ENCODE assay signal across 8 cellular contexts in genomic region chr16:88706965-88707871, GRCh38. TPM values are rescaled to one million over a fixed set of nuclear protein-coding genes. Genes with fewer than 3 reads are reported as not detected.
DNase-seq lines count a peak whose midpoint lies in the region; ATAC-seq and TF ChIP-seq lines count a peak whose summit lies in the region.

No MANE protein-coding gene starts in this region.

- no peaks in the 10 kb centered on the region for H3K27me3 ChIP-seq in GM23338 (ENCODE audit: insufficient read depth)
- no peaks in the 10 kb centered on the region for H3K27me3 ChIP-seq in sigmoid colon

- peak overlapping the region; percentile 96 for H3K4me2 ChIP-seq in GM23338

- H3K27me3 Mint-ChIP-seq in GM23338 (ENCODE audit: insufficient read depth, low read depth, poor library complexity), result peaks cover 22% of the 10 kb centered on the region

- no peaks in the 10 kb centered on the region for H3K9me3 Mint-ChIP-seq in GM23338

- H4K20me1 ChIP-seq in GM23338 (replicated peaks; ENCODE audit: insufficient read depth), result peaks cover 5% of the 10 kb centered on the region

- WGBS in sigmoid colon, 2 donors, result 30 to 37% methylated on average over 17 of the region's 17 CpGs

- no peak for TF ChIP-seq POLR2A in sigmoid colon (IDR thresholded peaks at IDR 0.05)

- TF ChIP-seq CTCF in GM23338 (conservative IDR thresholded peaks at IDR 0.05; ENCODE audit: low read depth in 2 of 2) (no peak), fibroblast of mammary gland (conservative IDR thresholded peaks at IDR 0.05; ENCODE audit: control insufficient read depth, insufficient read depth, low read depth, low read length) (no peak), sigmoid colon (IDR thresholded peaks at IDR 0.05) (no peak)

- ATAC-seq in GM23338 (no peak), GM21515 (IDR thresholded peaks at IDR 0.05; ENCODE audit: unreplicated experiment) (no peak), GM21447 (IDR thresholded peaks at IDR 0.05; ENCODE audit: unreplicated experiment) (no peak)

- H3K27ac ChIP-seq in GM23338 (ENCODE audit: low read depth) (no peak overlapping the region), sigmoid colon (peak overlapping the region; percentile 78 to 95 (median 86))

- H3K36me3 ChIP-seq in GM23338 (ENCODE audit: insufficient read depth), result no peaks in the 10 kb centered on the region
- peaks cover 0 to 5% (median 0%) of the 10 kb centered on the region in 4 donors for H3K36me3 ChIP-seq in sigmoid colon

- 0 out of 2 replicates have a peak overlapping the region, but pooled peaks have one; percentile 3 for H3K27ac Mint-ChIP-seq in GM23338

- H3K4me1 Mint-ChIP-seq in GM23338, result peaks cover 27% of the 10 kb centered on the region

- H3K36me3 Mint-ChIP-seq in GM23338 (ENCODE audit: low read depth), result no peaks in the 10 kb centered on the region; the same call in 2 of the 3 replicates

- intact Hi-C loops in sigmoid colon (cut with DNase I), result no loop called here

- H3K4me1 ChIP-seq in GM23338 (ENCODE audit: insufficient read depth) (peaks cover 5% of the 10 kb centered on the region; the same call in 1 of the 2 replicates), sigmoid colon (peaks cover 0 to 42% (median 32%) of the 10 kb centered on the region in 4 donors)

- 0 out of 2 replicates have a peak overlapping the region, but pooled peaks have one; percentile 80 for H2AFZ ChIP-seq in GM23338

- no peaks in the 10 kb centered on the region for H3K9me2 ChIP-seq in GM23338 (ENCODE audit: insufficient read depth)

- H3K4me3 Mint-ChIP-seq in GM23338, result peak overlapping the region; percentile 87

- DNase-seq in GM23338 (ENCODE audit: low spot score) (no peak), RPMI7951 (ENCODE audit: low read depth) (peak; percentile 28), fibroblast of mammary gland (ENCODE audit: low read depth) (no peak), sigmoid colon (no peak), DMS79 (lab: John Stamatoyannopoulos, UW) (no peak), 8988T (no peak)

- 0 out of 2 replicates have a peak, but pooled peaks cover 2% of the 10 kb centered on the region for H3F3A ChIP-seq in GM23338 (replicated peaks; ENCODE audit: low read depth)

- peak overlapping the region; percentile 92 for H3K4me3 ChIP-seq in GM23338
- peak overlapping the region; percentile 91 for H3K4me3 ChIP-seq in fibroblast of mammary gland (ENCODE audit: control insufficient read depth, low read depth, low read length)
- peak overlapping the region; percentile 63 to 99 (median 78) for H3K4me3 ChIP-seq in sigmoid colon

- peaks cover 44% of the 10 kb centered on the region for H3K79me2 ChIP-seq in GM23338 (replicated peaks; ENCODE audit: insufficient read depth)

- no peaks in the 10 kb centered on the region for H3K9me3 ChIP-seq in sigmoid colon

- no peak for TF ChIP-seq EP300 in sigmoid colon (IDR thresholded peaks at IDR 0.05)

TF ChIP-seq in GM23338, 12 proteins besides CTCF, POLR2A, EP300 and RAD21:
- TF ChIP-seq POLR2AphosphoS5 (IDR thresholded peaks at IDR 0.05; ENCODE audit: low read depth), result no peak
- TF ChIP-seq EZH2phosphoT487 (IDR thresholded peaks at IDR 0.05; ENCODE audit: unreplicated experiment), result no peak
- TF ChIP-seq ZNF114 (CRISPR knock-in tag; IDR thresholded peaks at IDR 0.05), result no peak
- no peak for TF ChIP-seq ETS1 (IDR thresholded peaks at IDR 0.05)
- TF ChIP-seq STAT1 (IDR thresholded peaks at IDR 0.05; ENCODE audit: unreplicated experiment), result no peak
- TF ChIP-seq ZNF331 (CRISPR knock-in tag; IDR thresholded peaks at IDR 0.05; ENCODE audit: low read depth), result no peak
- no peak for TF ChIP-seq CREB1 (CRISPR knock-in tag; IDR thresholded peaks at IDR 0.05; ENCODE audit: low read depth)

RNA-seq across cellular contexts. Expression of gene CTU2, which starts 0.9 kb away (rescaled TPM):
- total RNA-seq in GM23338 (2014; rRNA removed; shearing (Covaris generic)), result 15.4 and 22.3 TPM in 2 replicates
- 25.7 and 33.6 TPM in 2 replicates for polyA plus RNA-seq in GM23338 (2016; fragmentation: Nextera tagmentation; extraction: Ambion mirVana)
- total RNA-seq in RPMI7951 (2014; rRNA removed; shearing (Covaris generic)), result 13.2 and 13.4 TPM in 2 replicates
- total RNA-seq in sigmoid colon, result 10 to 100 TPM in 3 of 4 donors, 1 to 10 TPM in 1; 6.1 to 11.7 (median 10.7) TPM
- polyA plus RNA-seq in sigmoid colon, result 10 to 100 TPM in 1 of 3 donors, 1 to 10 TPM in 2; 8.4 to 16.3 (median 9.2) TPM

RNA-seq across cellular contexts. Expression of gene RNF166, which starts 1.0 kb away (rescaled TPM):
- total RNA-seq in GM23338 (2014; rRNA removed; shearing (Covaris generic)), result 39.6 and 43.4 TPM in 2 replicates
- polyA plus RNA-seq in GM23338 (2016; fragmentation: Nextera tagmentation; extraction: Ambion mirVana), result 24.9 and 27.8 TPM in 2 replicates
- 10.6 and 16.0 TPM in 2 replicates for total RNA-seq in RPMI7951 (2014; rRNA removed; shearing (Covaris generic))
- total RNA-seq in sigmoid colon, result 10 to 100 TPM; 16.0 to 21.4 (median 17.9) TPM
- polyA plus RNA-seq in sigmoid colon, result 10 to 100 TPM in 1 of 3 donors, 1 to 10 TPM in 2; 5.4 to 34.8 (median 6.2) TPM

RNA-seq across cellular contexts. Expression of gene SNAI3, which starts 20.9 kb away (rescaled TPM):
- total RNA-seq in GM23338 (2014; rRNA removed; shearing (Covaris generic)), result 19.2 and 19.4 TPM in 2 replicates
- polyA plus RNA-seq in GM23338 (2016; fragmentation: Nextera tagmentation; extraction: Ambion mirVana), result 10.0 and 10.3 TPM in 2 replicates
- not detected in 2 replicates for total RNA-seq in RPMI7951 (2014; rRNA removed; shearing (Covaris generic))
- total RNA-seq in sigmoid colon, result under 1 TPM in 2 of 4 donors, not detected in 2; 0.71 to 0.82 TPM
- polyA plus RNA-seq in sigmoid colon, result 1 to 10 TPM in 1 of 3 donors, under 1 TPM in 2; 0.46 to 3.0 (median 0.60) TPM

RNA-seq across cellular contexts. Expression of gene MVD, which starts 44.3 kb away (rescaled TPM):
- 144 and 149 TPM in 2 replicates for total RNA-seq in GM23338 (2014; rRNA removed; shearing (Covaris generic))
- polyA plus RNA-seq in GM23338 (2016; fragmentation: Nextera tagmentation; extraction: Ambion mirVana) (94.2 and 95.3 TPM in 2 replicates), sigmoid colon (100 to 1,000 TPM in 1 of 3 donors, 10 to 100 TPM in 2; 41.4 to 206 (median 84.8) TPM)
- 27.8 and 31.3 TPM in 2 replicates for total RNA-seq in RPMI7951 (2014; rRNA removed; shearing (Covaris generic))
- 10 to 100 TPM; 16.8 to 25.7 (median 23.2) TPM for total RNA-seq in sigmoid colon

RNA-seq across cellular contexts. Expression of gene CYBA, which starts 56.4 kb away (rescaled TPM):
- total RNA-seq in GM23338 (2014; rRNA removed; shearing (Covaris generic)), result 228 and 275 TPM in 2 replicates
- polyA plus RNA-seq in GM23338 (2016; fragmentation: Nextera tagmentation; extraction: Ambion mirVana), result 281 and 285 TPM in 2 replicates
- 30.9 and 40.5 TPM in 2 replicates for total RNA-seq in RPMI7951 (2014; rRNA removed; shearing (Covaris generic))
- total RNA-seq in sigmoid colon, result 100 to 1,000 TPM in 2 of 4 donors, 10 to 100 TPM in 2; 63.1 to 147 (median 105) TPM
- 100 to 1,000 TPM in 2 of 3 donors, 10 to 100 TPM in 1; 81.1 to 429 (median 208) TPM for polyA plus RNA-seq in sigmoid colon

Comparison
In these comparisons a context has a peak if more than half of its experiments do, and no peak if none do; other contexts are left out.
1. RNA of gene SNAI3, which starts 20.9 kb away (total RNA-seq): 19.2 to 19.4 TPM in GM23338; 0.71 to 0.82 TPM in sigmoid colon and not detected in RPMI7951; every median in the first group is over 10 times any median in the second.
2. Peak in every context shown above with its lines, with median percentiles within 50 percentile points of each other: H3K4me3 ChIP-seq.